ENCODE assay signal across 8 cellular contexts in the genomic region with DNA sequence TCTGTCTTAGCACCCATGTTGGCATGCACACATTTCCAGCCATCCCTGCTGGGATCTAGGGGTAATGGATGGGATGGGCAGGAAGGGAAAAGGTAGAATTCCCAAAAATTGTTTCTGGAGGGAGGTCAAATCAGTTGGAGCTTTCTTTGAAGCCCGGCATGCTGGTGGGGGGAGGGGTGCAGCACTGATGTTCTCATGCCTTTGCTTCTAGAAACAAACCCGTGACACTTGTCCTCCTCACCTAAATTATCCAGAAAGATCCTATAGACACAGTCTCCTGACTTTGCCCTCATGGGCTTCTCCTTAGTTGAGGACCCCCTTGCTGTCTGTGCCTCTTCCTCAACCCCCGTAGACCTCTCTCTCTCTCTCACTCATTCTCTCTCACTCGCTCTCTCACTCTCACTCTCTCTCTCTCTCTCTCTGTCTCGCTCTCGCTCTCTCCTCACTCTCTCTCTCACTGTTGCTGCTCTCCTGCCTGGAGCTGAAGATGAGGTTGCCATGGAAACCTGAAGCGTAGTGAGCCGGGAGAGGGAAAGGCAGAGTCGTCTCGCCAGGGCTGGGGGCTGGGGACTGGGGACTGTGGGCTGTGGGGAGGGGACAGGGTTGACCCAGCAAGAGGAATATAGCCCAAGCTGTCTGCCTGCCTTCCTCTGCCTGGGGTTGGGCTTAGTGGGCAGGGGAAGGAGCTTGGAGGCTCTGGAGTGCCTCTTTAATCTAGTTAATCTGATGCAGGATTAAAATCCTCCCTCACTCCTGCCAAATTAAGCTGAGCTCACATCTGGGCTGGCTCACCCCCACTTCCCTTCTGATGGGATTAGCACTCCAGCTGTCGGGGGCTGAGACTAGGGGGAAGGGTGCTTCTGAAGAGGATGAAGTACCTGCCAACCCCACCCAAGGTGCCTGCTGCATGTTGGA. TPM values are rescaled to one million over a fixed set of nuclear protein-coding genes. Genes with fewer than 3 reads are reported as not detected.
DNase-seq lines count a peak whose midpoint lies in the region; ATAC-seq and TF ChIP-seq lines count a peak whose summit lies in the region.

No MANE protein-coding gene starts in this region.

- WGBS in H9 (ENCODE audit: extremely low coverage, insufficient read length, low lambda C conversion rate): 100% methylated on average over 1 of the region's 11 CpGs
- WGBS in adrenal gland, 4 donors: 46 to 63% (median 62%) methylated on average over 11 of the region's 11 CpGs

- H4K8ac ChIP-seq in H9 (replicated peaks; ENCODE audit: insufficient read length, low read depth, low read length): no peak overlapping the region

- no peak overlapping the region for H3K4me2 ChIP-seq in H9 (ENCODE audit: insufficient read depth, insufficient read length, low read length)

- peak overlapping the region in 1 of 2 experiments; percentile 41; a peak in 2 of 5 replicates for H3K4me3 Mint-ChIP-seq in H9

- H2BK120ac ChIP-seq in H9 (ENCODE audit: low read depth, low read length, poor library complexity, severe bottlenecking): no peak overlapping the region

- H2BK20ac ChIP-seq in H9 (ENCODE audit: low read depth, low read length, poor library complexity, severe bottlenecking): no peak overlapping the region

- intact Hi-C loops in posterior cingulate gyrus (cut with DNase I) (no loop called here), adrenal gland (cut with DNase I) (no loop called here)

- no peak overlapping the region for H2AK5ac ChIP-seq in H9 (ENCODE audit: insufficient read length, low read length)

- H2BK12ac ChIP-seq in H9 (ENCODE audit: insufficient read length, low read depth, low read length): no peak overlapping the region

- no peaks in the 10 kb centered on the region for H3K9me3 ChIP-seq in H9 (ENCODE audit: control insufficient read depth, low read depth, low read length)
- no peaks in the 10 kb centered on the region for H3K9me3 ChIP-seq in adrenal gland (replicated peaks in 1 of 3)

- no peak overlapping the region; the same call in 1 of the 2 replicates for H3K14ac ChIP-seq in H9 (ENCODE audit: insufficient read depth, low read length)

- no peaks in the 10 kb centered on the region for H3K9me3 Mint-ChIP-seq in H9

- H3T11ph ChIP-seq in H9 (ENCODE audit: low read length): no peak overlapping the region

- peak; percentile 34 for DNase-seq in H9
- peak; percentile 80 for DNase-seq in SK-N-DZ (ENCODE audit: low spot score)
- DNase-seq in fibroblast of peridontal ligament (ENCODE audit: extremely low read depth): peak; percentile 33
- DNase-seq in posterior cingulate gyrus: peak in 9 of 10 donors; percentile 34 to 93 (median 67)
- no peak for DNase-seq in NCI-H2029 (lab: John Stamatoyannopoulos, UW)
- no peak for DNase-seq in adrenal gland
- no peak for DNase-seq in DMS153 treated with DMSO at 0.1 percent for 48 hours (lab: John Stamatoyannopoulos, UW; ENCODE audit: unreplicated experiment)

- H2AFZ ChIP-seq in H9 (ENCODE audit: low read length): no peak overlapping the region

- no peak overlapping the region for H3K9ac ChIP-seq in H9 (ENCODE audit: extremely low read depth, insufficient read length, low read length)

- no peak overlapping the region for H3K56ac ChIP-seq in H9 (ENCODE audit: insufficient read length, low read depth, low read length)

- H3K27ac ChIP-seq in H9 (ENCODE audit: insufficient read length, low read depth, low read length): no peak overlapping the region
- peak overlapping the region in 1 of 5 donors; percentile 41 for H3K27ac ChIP-seq in adrenal gland

- H3K4me3 ChIP-seq in adrenal gland: no peak overlapping the region

- peaks cover 3% of the 10 kb centered on the region for H3K79me1 ChIP-seq in H9 (ENCODE audit: insufficient read depth, low read depth, low read length, poor library complexity, severe bottlenecking)

- H3K4me1 Mint-ChIP-seq in H9: peaks cover 49 to 65% of the 10 kb centered on the region in 2 experiments

- H3K4ac ChIP-seq in H9 (ENCODE audit: low read depth, low read length): no peak overlapping the region

- H3K18ac ChIP-seq in H9 (ENCODE audit: insufficient read length, low read depth, low read length): no peak overlapping the region

- H4K91ac ChIP-seq in H9 (ENCODE audit: insufficient read length, low read depth, low read length): no peak overlapping the region

- no peaks in the 10 kb centered on the region for H3K23me2 ChIP-seq in H9 (ENCODE audit: insufficient read length, low read depth, low read length, poor library complexity, severe bottlenecking)

- peak overlapping the region; percentile 5 to 70 (median 66) for H3K27ac Mint-ChIP-seq in H9

- H3K4me1 ChIP-seq in H9 (ENCODE audit: insufficient read depth, low read length) (peaks cover 2% of the 10 kb centered on the region; the same call in 1 of the 2 replicates), adrenal gland (replicated peaks in 1 of 2) (peaks cover 31 to 56% of the 10 kb centered on the region in 2 donors)

- H4K20me1 ChIP-seq in H9 (ENCODE audit: control insufficient read depth, insufficient read depth, insufficient read length): no peaks in the 10 kb centered on the region

- no peak for TF ChIP-seq POLR2A in adrenal gland (IDR thresholded peaks at IDR 0.05)

- TF ChIP-seq CTCF in H9 (conservative IDR thresholded peaks at IDR 0.05) (no peak), adrenal gland (IDR thresholded peaks at IDR 0.05) (peak in 2 of 6 experiments; percentile 14 to 34)

- H4K5ac ChIP-seq in H9 (ENCODE audit: insufficient read length, low read depth, low read length): no peak overlapping the region

- H3K27me3 ChIP-seq in H9 (ENCODE audit: insufficient read depth, low read length): no peaks in the 10 kb centered on the region
- H3K27me3 ChIP-seq in adrenal gland: no peaks in the 10 kb centered on the region

- H3K23ac ChIP-seq in H9 (ENCODE audit: insufficient read length, low read depth, low read length): no peak overlapping the region

- no peak overlapping the region for H2BK15ac ChIP-seq in H9 (ENCODE audit: low read depth, low read length)

- no peaks in the 10 kb centered on the region for H3K27me3 Mint-ChIP-seq in H9 (ENCODE audit: low read depth)

- ATAC-seq in GM18519 (IDR thresholded peaks at IDR 0.05; ENCODE audit: low FRiP score, unreplicated experiment): no peak

- H2BK5ac ChIP-seq in H9 (ENCODE audit: insufficient read length, low read length): no peak overlapping the region

- peaks cover 4% of the 10 kb centered on the region; the same call in 1 of the 2 replicates for H3K79me2 ChIP-seq in H9 (ENCODE audit: insufficient read depth, low read length)

- peaks cover 4 to 53% (median 30%) of the 10 kb centered on the region in 3 experiments; a peak in 5 of 7 replicates for H3K36me3 Mint-ChIP-seq in H9 (ENCODE audit: insufficient read depth in 1 of 3, low read depth in 3 of 3)

- peaks cover 0 to 22% of the 10 kb centered on the region in 2 donors for H3K36me3 ChIP-seq in adrenal gland (replicated peaks in 1 of 2)

RNA-seq across cellular contexts. Expression of gene LASP1, which starts 16.1 kb away (rescaled TPM):
- total RNA-seq in H9 (2021) (121 and 122 TPM in 2 replicates), adrenal gland (100 to 1,000 TPM in 5 of 8 donors, 10 to 100 TPM in 3; 73.4 to 123 (median 104) TPM)
- 33.0 and 37.4 TPM in 2 replicates for polyA plus RNA-seq in SK-N-DZ (2014; cell fraction: cytosol; rRNA removed)
- 15.7 and 18.3 TPM in 2 replicates for polyA plus RNA-seq in SK-N-DZ (2014; cell fraction: nucleus; rRNA removed)
- polyA plus RNA-seq in adrenal gland: 10 to 100 TPM; 36.3 to 65.1 (median 43.3) TPM

RNA-seq across cellular contexts. Expression of gene RPL23, which starts 32.5 kb away (rescaled TPM):
- total RNA-seq in H9 (2021) (2,040 and 2,084 TPM in 2 replicates), adrenal gland (1,000 to 10,000 TPM in 6 of 8 donors, 100 to 1,000 TPM in 2; 927 to 1,685 (median 1,368) TPM)
- polyA plus RNA-seq in SK-N-DZ (2014; cell fraction: cytosol; rRNA removed): 2,846 and 2,901 TPM in 2 replicates
- 2,361 and 2,387 TPM in 2 replicates for polyA plus RNA-seq in SK-N-DZ (2014; cell fraction: nucleus; rRNA removed)
- 1,000 to 10,000 TPM; 2,027 to 3,246 (median 2,815) TPM for polyA plus RNA-seq in adrenal gland

Comparison
In these comparisons a context has a peak if more than half of its experiments do, and no peak if none do; other contexts are left out.
1. DNase-seq: peak in H9 (single experiment), SK-N-DZ (single experiment), fibroblast of peridontal ligament (single experiment) and posterior cingulate gyrus (9 of 10); none in NCI-H2029 (single experiment), adrenal gland (0 of 7) and DMS153 treated with DMSO at 0.1 percent for 48 hours (single experiment).